In genomic region chr7:44961844-44962482, GRCh38 we compare ENCODE assay signal across 9 cellular contexts. TPM values are rescaled to one million over a fixed set of nuclear protein-coding genes. Genes with fewer than 3 reads are reported as not detected.
DNase-seq lines count a peak whose midpoint lies in the region; ATAC-seq and TF ChIP-seq lines count a peak whose summit lies in the region.
"Had no signal": no experiment of that assay in that cellular context is flagged by ENCODE, and none has a peak within 500 bp of the region (broad histone marks: within the 10 kb centered on the region; RNA-seq: fewer than 3 reads in every experiment).

No MANE protein-coding gene starts in this region.

- no peak for TF ChIP-seq CTCF in coronary artery (IDR thresholded peaks at IDR 0.05)

- no peaks in the 10 kb centered on the region for H3K9me3 Mint-ChIP-seq in natural killer cell treated with Interleukin-12 subunit alpha and Interleukin-12 subunit beta and Interleukin-15 and Interleukin-18, amount 100 ng/mL, for 72 hours

- peak; percentile 22 to 27 for ATAC-seq in natural killer cell treated with Interleukin-12 subunit alpha and Interleukin-12 subunit beta and Interleukin-15 and Interleukin-18, amount 100 ng/mL, for 72 hours
- ATAC-seq in HG03520 (IDR thresholded peaks at IDR 0.05; ENCODE audit: unreplicated experiment) (no peak), GM21723 (IDR thresholded peaks at IDR 0.05; ENCODE audit: unreplicated experiment) (no peak)

- H3K27ac Mint-ChIP-seq in natural killer cell treated with Interleukin-12 subunit alpha and Interleukin-12 subunit beta and Interleukin-15 and Interleukin-18, amount 100 ng/mL, for 72 hours, result no peak overlapping the region

- H3K4me1 Mint-ChIP-seq in natural killer cell treated with Interleukin-12 subunit alpha and Interleukin-12 subunit beta and Interleukin-15 and Interleukin-18, amount 100 ng/mL, for 72 hours (ENCODE audit: low read depth in 2 of 2), result peaks cover 21 to 28% of the 10 kb centered on the region in 2 donors

- no peaks in the 10 kb centered on the region for H3K36me3 Mint-ChIP-seq in natural killer cell treated with Interleukin-12 subunit alpha and Interleukin-12 subunit beta and Interleukin-15 and Interleukin-18, amount 100 ng/mL, for 72 hours

- H3K27ac ChIP-seq in coronary artery, result no peak overlapping the region
- H3K27ac ChIP-seq: WERI-Rb-1 had no signal

- TF ChIP-seq POLR2A in GM19099 (IDR thresholded peaks at IDR 0.05; ENCODE audit: extremely low read depth, insufficient read length, low read depth), result peak; percentile 32

- no peaks in the 10 kb centered on the region for H3K27me3 Mint-ChIP-seq in natural killer cell treated with Interleukin-12 subunit alpha and Interleukin-12 subunit beta and Interleukin-15 and Interleukin-18, amount 100 ng/mL, for 72 hours

- peak overlapping the region; percentile 65 for H3K4me3 ChIP-seq in coronary artery

- DNase-seq in AG20443 (ENCODE audit: low spot score) (peak; percentile 40), coronary artery (ENCODE audit: low spot score) (peak; percentile 58), retina (no peak), NCI-H446 (lab: John Stamatoyannopoulos, UW) (no peak)
- no peak for DNase-seq in natural killer cell treated with Interleukin-12 subunit alpha and Interleukin-12 subunit beta and Interleukin-15 and Interleukin-18, amount 100 ng/mL, for 72 hours (ENCODE audit: low spot score)
- DNase-seq: WERI-Rb-1 had no signal

- no peak overlapping the region for H3K4me3 Mint-ChIP-seq in natural killer cell treated with Interleukin-12 subunit alpha and Interleukin-12 subunit beta and Interleukin-15 and Interleukin-18, amount 100 ng/mL, for 72 hours

RNA-seq across cellular contexts. Expression of gene MYO1G, which starts 16.9 kb away (rescaled TPM):
- total RNA-seq in natural killer cell treated with Interleukin-12 subunit alpha and Interleukin-12 subunit beta and Interleukin-15 and Interleukin-18, amount 100 ng/mL, for 72 hours, result 100 to 1,000 TPM; 465 to 518 TPM

RNA-seq across cellular contexts. Expression of gene CCM2, which starts 38.0 kb away (rescaled TPM):
- total RNA-seq in natural killer cell treated with Interleukin-12 subunit alpha and Interleukin-12 subunit beta and Interleukin-15 and Interleukin-18, amount 100 ng/mL, for 72 hours, result 10 to 100 TPM; 59.2 to 68.4 TPM

Comparison
In these comparisons a context has a peak if more than half of its experiments do, and no peak if none do; other contexts are left out.
1. DNase-seq: peak in AG20443 (single experiment) and coronary artery (single experiment); none in natural killer cell treated with Interleukin-12 subunit alpha and Interleukin-12 subunit beta and Interleukin-15 and Interleukin-18, amount 100 ng/mL, for 72 hours (single experiment), retina (single experiment) and NCI-H446 (0 of 2).
2. ATAC-seq: peak in natural killer cell treated with Interleukin-12 subunit alpha and Interleukin-12 subunit beta and Interleukin-15 and Interleukin-18, amount 100 ng/mL, for 72 hours (2 of 2); none in HG03520 (single experiment) and GM21723 (single experiment).